Comparison of ENCODE assay signal across 25 cellular contexts in genomic region chr17:27751622-27752490, GRCh38. TPM values are rescaled to one million over a fixed set of nuclear protein-coding genes. Genes with fewer than 3 reads are reported as not detected.
A peak's percentile ranks its signal among the peaks of the same experiment; 100 is the strongest.
DNase-seq lines count a peak whose midpoint lies in the region; ATAC-seq, FAIRE-seq and TF ChIP-seq lines count a peak whose summit lies in the region.
"Had no signal": no experiment of that assay in that cellular context is flagged by ENCODE, and none has a peak within 500 bp of the region (broad histone marks: within the 10 kb centered on the region; RNA-seq: fewer than 3 reads in every experiment).

No MANE protein-coding gene starts in this region.

- H3K9me3 ChIP-seq in kidney (ENCODE audit: control insufficient read depth in 1 of 2, low read length in 2 of 2) (no peaks in the 10 kb centered on the region), upper lobe of right lung (no peaks in the 10 kb centered on the region)
- H3K9me3 ChIP-seq: body of pancreas, SJSA1, upper lobe of left lung had no signal

- FAIRE-seq in bronchial epithelial cell (lab: Jason Lieb, UNC) (peak; percentile 18), kidney (lab: Jason Lieb, UNC) (no peak)
- FAIRE-seq: D721Med, endothelial cell of umbilical vein had no signal

- no peaks in the 10 kb centered on the region for H3K4me1 Mint-ChIP-seq in activated T-cell treated with anti-CD3 and anti-CD28 coated beads, Interleukin-2, amount 50 U/mL, for 24 hours (ENCODE audit: low read depth)
- H3K4me1 Mint-ChIP-seq: activated B cell treated with CpG ODN at 0.5 μM for 24 hours; activated CD4-positive, alpha-beta T cell treated with anti-CD3 and anti-CD28 coated beads, Interleukin-2, amount 10 ng/mL, durations not matched to agents 7 days and 5 days; activated CD8-positive, alpha-beta memory T cell treated with anti-CD3 and anti-CD28 coated beads, Interleukin-2, amount 10 ng/mL, durations not matched to agents 7 days and 5 days; CD4-positive, alpha-beta memory T cell; naive thymus-derived CD8-positive, alpha-beta T cell; stimulated activated effector memory CD8-positive, alpha-beta T cell treated with anti-CD3 and anti-CD28 coated beads, Interleukin-12 subunit alpha, Interleukin-12 subunit beta, amount 100 ng/mL, for 72 hours had no signal

- ATAC-seq in upper lobe of right lung = peak; percentile 23
- ATAC-seq: activated CD8-positive, alpha-beta memory T cell treated with anti-CD3 and anti-CD28 coated beads, Interleukin-2, amount 10 ng/mL, durations not matched to agents 7 days and 5 days; body of pancreas; naive thymus-derived CD8-positive, alpha-beta T cell had no signal

- no peaks in the 10 kb centered on the region for H3K27me3 Mint-ChIP-seq in activated T-cell treated with anti-CD3 and anti-CD28 coated beads, Interleukin-2, amount 50 U/mL, for 24 hours
- H3K27me3 Mint-ChIP-seq: activated CD4-positive, alpha-beta T cell treated with anti-CD3 and anti-CD28 coated beads, Interleukin-2, amount 10 ng/mL, durations not matched to agents 7 days and 5 days; activated CD8-positive, alpha-beta memory T cell treated with anti-CD3 and anti-CD28 coated beads, Interleukin-2, amount 10 ng/mL, durations not matched to agents 7 days and 5 days had no signal

- intact Hi-C loops in kidney (cut with DNase I) = no loop called here
- intact Hi-C loops in upper lobe of right lung (cut with DNase I) = loop anchor here (10.0 kb wide), 1 partner anchor 77 kb away; no protein-coding TSS in a partner anchor
- intact Hi-C loops in dorsolateral prefrontal cortex (cut with DNase I) = loop anchor here in 1 of 2 donors (10.0 kb wide), 1 partner anchor 517 kb away; no protein-coding TSS in a partner anchor

- TF ChIP-seq CTCF in bronchial epithelial cell (IDR thresholded peaks at IDR 0.05; ENCODE audit: insufficient read depth, low read length, severe bottlenecking) (no peak), kidney (IDR thresholded peaks at IDR 0.05; ENCODE audit: borderline replicate concordance, extremely low read depth, insufficient read depth) (no peak), upper lobe of right lung (IDR thresholded peaks at IDR 0.05) (no peak), dorsolateral prefrontal cortex (IDR thresholded peaks at IDR 0.05 in 54 of 56, conservative IDR thresholded peaks at IDR 0.05 in 2 of 56; ENCODE audit: low read depth in 1 of 56, partially characterized antibody in 56 of 56) (no peak)

- no peaks in the 10 kb centered on the region for H3K36me3 Mint-ChIP-seq in activated T-cell treated with anti-CD3 and anti-CD28 coated beads, Interleukin-2, amount 50 U/mL, for 24 hours (ENCODE audit: low read depth)
- H3K36me3 Mint-ChIP-seq: activated CD8-positive, alpha-beta memory T cell treated with anti-CD3 and anti-CD28 coated beads, Interleukin-2, amount 10 ng/mL, durations not matched to agents 7 days and 5 days; CD4-positive, alpha-beta memory T cell; naive thymus-derived CD8-positive, alpha-beta T cell; stimulated activated effector memory CD8-positive, alpha-beta T cell treated with anti-CD3 and anti-CD28 coated beads, Interleukin-12 subunit alpha, Interleukin-12 subunit beta, amount 100 ng/mL, for 72 hours had no signal

- peak; percentile 16 for DNase-seq in activated T-cell treated with anti-CD3 and anti-CD28 coated beads, Interleukin-2, amount 50 U/mL, for 24 hours
- DNase-seq in activated T-cell treated with anti-CD3 and anti-CD28 coated beads, Interleukin-2, amount 50 U/mL, for 48 hours = no peak
- peak; percentile 3 for DNase-seq in bronchial epithelial cell (ENCODE audit: low read depth)
- peak; percentile 58 for DNase-seq in kidney
- DNase-seq in upper lobe of right lung = peak; percentile 51
- no peak for DNase-seq in KG1 (lab: John Stamatoyannopoulos, UW)
- no peak for DNase-seq in dorsolateral prefrontal cortex
- DNase-seq: activated B cell treated with CpG ODN at 0.5 μM for 24 hours; activated CD4-positive, alpha-beta T cell treated with anti-CD3 and anti-CD28 coated beads, Interleukin-2, amount 10 ng/mL, durations not matched to agents 7 days and 5 days; activated CD8-positive, alpha-beta memory T cell treated with anti-CD3 and anti-CD28 coated beads, Interleukin-2, amount 10 ng/mL, durations not matched to agents 7 days and 5 days; activated naive CD4-positive, alpha-beta T cell treated with anti-CD3 and anti-CD28 coated beads for 36 hours; body of pancreas; CD4-positive, alpha-beta memory T cell; hypothalamus; MM.1S; NCI-H2029 treated with DMSO at 0.1 percent for 48 hours; NCI-H2227 treated with DMSO at 0.1 percent for 48 hours; NCI-H69; upper lobe of left lung had no signal

- no peak overlapping the region for H3K4me3 Mint-ChIP-seq in activated T-cell treated with anti-CD3 and anti-CD28 coated beads, Interleukin-2, amount 50 U/mL, for 24 hours
- H3K4me3 Mint-ChIP-seq: activated B cell treated with CpG ODN at 0.5 μM for 24 hours; activated CD4-positive, alpha-beta T cell treated with anti-CD3 and anti-CD28 coated beads, Interleukin-2, amount 10 ng/mL, durations not matched to agents 7 days and 5 days; activated CD8-positive, alpha-beta memory T cell treated with anti-CD3 and anti-CD28 coated beads, Interleukin-2, amount 10 ng/mL, durations not matched to agents 7 days and 5 days; activated naive CD4-positive, alpha-beta T cell treated with anti-CD3 and anti-CD28 coated beads for 36 hours; CD4-positive, alpha-beta memory T cell; naive thymus-derived CD8-positive, alpha-beta T cell; stimulated activated effector memory CD8-positive, alpha-beta T cell treated with anti-CD3 and anti-CD28 coated beads, Interleukin-12 subunit alpha, Interleukin-12 subunit beta, amount 100 ng/mL, for 72 hours had no signal

- H3K4me1 ChIP-seq in kidney (ENCODE audit: control insufficient read depth in 1 of 2, insufficient read depth in 1 of 2, low read depth in 1 of 2, low read length in 2 of 2) (no peaks in the 10 kb centered on the region), upper lobe of right lung (no peaks in the 10 kb centered on the region)
- H3K4me1 ChIP-seq: body of pancreas, SJSA1 had no signal

- H3K27ac Mint-ChIP-seq in activated T-cell treated with anti-CD3 and anti-CD28 coated beads, Interleukin-2, amount 50 U/mL, for 24 hours = no peak overlapping the region
- H3K27ac Mint-ChIP-seq: activated B cell treated with CpG ODN at 0.5 μM for 24 hours; activated CD4-positive, alpha-beta T cell treated with anti-CD3 and anti-CD28 coated beads, Interleukin-2, amount 10 ng/mL, durations not matched to agents 7 days and 5 days; activated CD8-positive, alpha-beta memory T cell treated with anti-CD3 and anti-CD28 coated beads, Interleukin-2, amount 10 ng/mL, durations not matched to agents 7 days and 5 days; activated naive CD4-positive, alpha-beta T cell treated with anti-CD3 and anti-CD28 coated beads for 36 hours; CD4-positive, alpha-beta memory T cell; naive thymus-derived CD8-positive, alpha-beta T cell; stimulated activated effector memory CD8-positive, alpha-beta T cell treated with anti-CD3 and anti-CD28 coated beads, Interleukin-12 subunit alpha, Interleukin-12 subunit beta, amount 100 ng/mL, for 72 hours had no signal

- H3K4me3 ChIP-seq in bronchial epithelial cell (ENCODE audit: low read depth, low read length) = no peak overlapping the region
- H3K4me3 ChIP-seq in kidney (ENCODE audit: low read length in 2 of 2) = no peak overlapping the region
- H3K4me3 ChIP-seq in upper lobe of right lung = no peak overlapping the region
- no peak overlapping the region for H3K4me3 ChIP-seq in dorsolateral prefrontal cortex
- H3K4me3 ChIP-seq: body of pancreas, SJSA1, upper lobe of left lung had no signal

- H3K27me3 ChIP-seq in bronchial epithelial cell (ENCODE audit: control insufficient read depth, insufficient read depth, low read length) (no peaks in the 10 kb centered on the region), upper lobe of right lung (no peaks in the 10 kb centered on the region), dorsolateral prefrontal cortex (no peaks in the 10 kb centered on the region)
- H3K27me3 ChIP-seq: body of pancreas, SJSA1, upper lobe of left lung had no signal

- H3K9me3 Mint-ChIP-seq in activated T-cell treated with anti-CD3 and anti-CD28 coated beads, Interleukin-2, amount 50 U/mL, for 24 hours = no peaks in the 10 kb centered on the region
- H3K9me3 Mint-ChIP-seq: activated B cell treated with CpG ODN at 0.5 μM for 24 hours; activated CD4-positive, alpha-beta T cell treated with anti-CD3 and anti-CD28 coated beads, Interleukin-2, amount 10 ng/mL, durations not matched to agents 7 days and 5 days; activated naive CD4-positive, alpha-beta T cell treated with anti-CD3 and anti-CD28 coated beads for 36 hours; CD4-positive, alpha-beta memory T cell; naive thymus-derived CD8-positive, alpha-beta T cell; stimulated activated effector memory CD8-positive, alpha-beta T cell treated with anti-CD3 and anti-CD28 coated beads, Interleukin-12 subunit alpha, Interleukin-12 subunit beta, amount 100 ng/mL, for 72 hours had no signal

- H3K36me3 ChIP-seq in bronchial epithelial cell (ENCODE audit: control insufficient read depth, insufficient read depth, low read length) (no peaks in the 10 kb centered on the region), kidney (ENCODE audit: control insufficient read depth in 1 of 2, insufficient read depth in 2 of 2, low read length in 2 of 2) (no peaks in the 10 kb centered on the region), upper lobe of right lung (no peaks in the 10 kb centered on the region)
- H3K36me3 ChIP-seq: SJSA1, upper lobe of left lung had no signal

- H3K27ac ChIP-seq in kidney (ENCODE audit: low read depth in 2 of 2, low read length in 2 of 2) (no peak overlapping the region), upper lobe of right lung (no peak overlapping the region), dorsolateral prefrontal cortex (no peak overlapping the region)
- H3K27ac ChIP-seq: body of pancreas, SJSA1, upper lobe of left lung had no signal

- H3K9ac ChIP-seq in kidney (ENCODE audit: low read length in 2 of 2) = no peak overlapping the region

RNA-seq across cellular contexts. Expression of gene NOS2, which starts 48.5 kb away (rescaled TPM):
- total RNA-seq in bronchial epithelial cell (under 0.01 TPM in 1 of 2 replicates, not detected in the other), kidney (0.57 TPM), upper lobe of right lung (0.55 TPM), dorsolateral prefrontal cortex (10 to 100 TPM in 1 of 120 experiments, 1 to 10 TPM in 119; 1.4 to 12.0 (median 5.1) TPM)
- 0.37 TPM for polyA plus RNA-seq in kidney (ENCODE audit: insufficient read depth, low read depth, low replicate concordance)
- total RNA-seq: activated B cell treated with CpG ODN at 0.5 μM for 24 hours; activated CD4-positive, alpha-beta T cell treated with anti-CD3 and anti-CD28 coated beads, Interleukin-2, amount 10 ng/mL, durations not matched to agents 7 days and 5 days; endothelial cell of umbilical vein; mononuclear cell; SJSA1 had no signal

Comparison
In these comparisons a context has a peak if more than half of its experiments do, and no peak if none do; other contexts are left out.
1. DNase-seq: peak in activated T-cell treated with anti-CD3 and anti-CD28 coated beads, Interleukin-2, amount 50 U/mL, for 24 hours (single experiment), bronchial epithelial cell (single experiment), kidney (single experiment) and upper lobe of right lung (single experiment); none in activated T-cell treated with anti-CD3 and anti-CD28 coated beads, Interleukin-2, amount 50 U/mL, for 48 hours (0 of 2), KG1 (single experiment) and dorsolateral prefrontal cortex (0 of 10).